In the genomic region with DNA sequence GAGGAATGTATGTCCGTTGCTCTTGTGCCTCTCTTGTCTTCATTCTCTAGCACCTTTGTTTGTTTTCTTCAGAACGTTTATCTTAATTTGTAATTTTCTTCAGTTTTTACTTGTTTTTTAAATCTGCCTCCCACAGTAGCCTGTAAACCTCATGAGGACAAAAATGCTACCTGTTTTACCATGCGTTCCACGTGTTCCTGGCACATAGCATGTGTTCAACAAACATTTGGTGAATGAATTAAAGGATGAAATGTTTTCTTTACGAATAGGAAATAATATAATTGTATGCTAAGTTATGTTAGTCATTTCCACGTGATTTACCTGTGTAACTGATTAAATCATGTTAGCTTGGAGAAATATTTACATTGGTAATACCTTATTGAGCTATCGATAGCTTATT, we compare ENCODE assay signal across 11 cellular contexts. TPM values are rescaled to one million over a fixed set of nuclear protein-coding genes. Genes with fewer than 3 reads are reported as not detected.
DNase-seq lines count a peak whose midpoint lies in the region; ATAC-seq and TF ChIP-seq lines count a peak whose summit lies in the region.
"Had no signal": no experiment of that assay in that cellular context is flagged by ENCODE, and none has a peak within 500 bp of the region (broad histone marks: within the 10 kb centered on the region; RNA-seq: fewer than 3 reads in every experiment).

No MANE protein-coding gene starts in this region.

- POLR2A ChIA-PET in activated CD4-positive, alpha-beta memory T cell treated with anti-CD3 and anti-CD28 coated beads for 36 hours (lab: Charles Lee) = no interaction called here

- H3K27me3 Mint-ChIP-seq in activated CD4-positive, alpha-beta memory T cell treated with anti-CD3 and anti-CD28 coated beads for 36 hours = no peaks in the 10 kb centered on the region
- H3K27me3 Mint-ChIP-seq in stimulated activated naive CD8-positive, alpha-beta T cell treated with anti-CD3 and anti-CD28 coated beads, Interleukin-15, amount 100 ng/mL, for 72 hours = no peaks in the 10 kb centered on the region

- TF ChIP-seq POLR2A in gastrocnemius medialis (IDR thresholded peaks at IDR 0.05) = no peak

- peaks cover 17% of the 10 kb centered on the region for H3K9me3 Mint-ChIP-seq in activated CD4-positive, alpha-beta memory T cell treated with anti-CD3 and anti-CD28 coated beads for 36 hours
- peaks cover 15 to 24% of the 10 kb centered on the region in 2 donors for H3K9me3 Mint-ChIP-seq in stimulated activated naive CD8-positive, alpha-beta T cell treated with anti-CD3 and anti-CD28 coated beads, Interleukin-15, amount 100 ng/mL, for 72 hours

- no peak for TF ChIP-seq CTCF in left ventricle myocardium inferior (IDR thresholded peaks at IDR 0.05; ENCODE audit: borderline replicate concordance)
- no peak for TF ChIP-seq CTCF in coronary artery (IDR thresholded peaks at IDR 0.05)
- TF ChIP-seq CTCF in gastrocnemius medialis (IDR thresholded peaks at IDR 0.05 in 4 of 5, conservative IDR thresholded peaks at IDR 0.05 in 1 of 5) = no peak

- H3K36me3 Mint-ChIP-seq in activated CD4-positive, alpha-beta memory T cell treated with anti-CD3 and anti-CD28 coated beads for 36 hours = peaks cover 52% of the 10 kb centered on the region

- H3K36me3 ChIP-seq in left ventricle myocardium inferior = peaks cover 29% of the 10 kb centered on the region
- H3K36me3 ChIP-seq in iPS-18a (ENCODE audit: control insufficient read depth, low read depth, low read length) = peaks cover 22% of the 10 kb centered on the region
- H3K36me3 ChIP-seq in gastrocnemius medialis = peaks cover 0 to 12% of the 10 kb centered on the region in 2 donors
- H3K36me3 ChIP-seq: right atrium auricular region had no signal

- peak overlapping the region; percentile 44 for H3K4me3 Mint-ChIP-seq in activated CD4-positive, alpha-beta memory T cell treated with anti-CD3 and anti-CD28 coated beads for 36 hours
- H3K4me3 Mint-ChIP-seq in stimulated activated naive CD8-positive, alpha-beta T cell treated with anti-CD3 and anti-CD28 coated beads, Interleukin-15, amount 100 ng/mL, for 72 hours = peak overlapping the region; percentile 90 to 94

- H3K27ac Mint-ChIP-seq in activated CD4-positive, alpha-beta memory T cell treated with anti-CD3 and anti-CD28 coated beads for 36 hours = no peak overlapping the region
- H3K27ac Mint-ChIP-seq in stimulated activated naive CD8-positive, alpha-beta T cell treated with anti-CD3 and anti-CD28 coated beads, Interleukin-15, amount 100 ng/mL, for 72 hours = no peak overlapping the region

- ATAC-seq in Right ventricle myocardium superior (ENCODE audit: poor library complexity) (no peak), HG02623 (IDR thresholded peaks at IDR 0.05; ENCODE audit: unreplicated experiment) (no peak), gastrocnemius medialis (no peak)
- no peak for ATAC-seq in stimulated activated naive CD8-positive, alpha-beta T cell treated with anti-CD3 and anti-CD28 coated beads, Interleukin-15, amount 100 ng/mL, for 72 hours

- peaks cover 20% of the 10 kb centered on the region for H3K9me3 ChIP-seq in left ventricle myocardium inferior (replicated peaks)
- peaks cover 9% of the 10 kb centered on the region for H3K9me3 ChIP-seq in iPS-18a (ENCODE audit: control insufficient read depth, low read depth, low read length)
- H3K9me3 ChIP-seq in gastrocnemius medialis = peaks cover 0 to 6% (median 0%) of the 10 kb centered on the region in 3 donors

- intact Hi-C loops in left ventricle myocardium inferior (cut with micrococcal nuclease) = no loop called here
- intact Hi-C loops in Right ventricle myocardium superior (cut with DNase I) = loop anchor here (10.0 kb wide), 1 partner anchor 88 kb away; no protein-coding TSS in a partner anchor
- intact Hi-C loops in activated CD4-positive, alpha-beta memory T cell treated with anti-CD3 and anti-CD28 coated beads for 36 hours (cut with micrococcal nuclease) = loop anchor here (10.0 kb wide), 1 partner anchor 1488 kb away; a partner anchor contains a TSS
- intact Hi-C loops in gastrocnemius medialis (cut with DNase I; ENCODE audit: low total_unique reads) = loop anchor here (5.0 kb wide), 1 partner anchor 91 kb away; no protein-coding TSS in a partner anchor

- H3K27me3 ChIP-seq in left ventricle myocardium inferior (ENCODE audit: low read depth) = no peaks in the 10 kb centered on the region
- H3K27me3 ChIP-seq in iPS-18a (ENCODE audit: control insufficient read depth, insufficient read depth, low read length) = no peaks in the 10 kb centered on the region
- no peaks in the 10 kb centered on the region for H3K27me3 ChIP-seq in gastrocnemius medialis
- H3K27me3 ChIP-seq: right atrium auricular region had no signal

- in situ Hi-C loops in gastrocnemius medialis (cut with MboI; ENCODE audit: low sequenced_read_pairs in 4 of 4) = no loop called here

- DNase-seq in left ventricle myocardium inferior (no peak), Right ventricle myocardium superior (no peak), coronary artery (ENCODE audit: low spot score) (no peak), gastrocnemius medialis (no peak)
- no peak for DNase-seq in activated CD4-positive, alpha-beta memory T cell treated with anti-CD3 and anti-CD28 coated beads for 36 hours
- DNase-seq in stimulated activated naive CD8-positive, alpha-beta T cell treated with anti-CD3 and anti-CD28 coated beads, Interleukin-15, amount 100 ng/mL, for 72 hours = no peak
- DNase-seq: effector memory CD4-positive, alpha-beta T cell; NCI-H187 had no signal

- H3K4me1 ChIP-seq in left ventricle myocardium inferior (peaks cover 56% of the 10 kb centered on the region), iPS-18a (ENCODE audit: control insufficient read depth, low read depth, low read length) (peaks cover 5% of the 10 kb centered on the region), gastrocnemius medialis (peaks cover 29 to 37% of the 10 kb centered on the region in 2 donors)

- no peak overlapping the region for H3K27ac ChIP-seq in left ventricle myocardium inferior (replicated peaks)
- no peak overlapping the region for H3K27ac ChIP-seq in iPS-18a (ENCODE audit: low read length)
- no peak overlapping the region for H3K27ac ChIP-seq in coronary artery
- H3K27ac ChIP-seq in gastrocnemius medialis = peak overlapping the region in 2 of 4 donors; percentile 93 to 96
- H3K27ac ChIP-seq: right atrium auricular region had no signal

- H3K4me1 Mint-ChIP-seq in activated CD4-positive, alpha-beta memory T cell treated with anti-CD3 and anti-CD28 coated beads for 36 hours (ENCODE audit: low read depth) = peaks cover 60% of the 10 kb centered on the region
- peaks cover 71% of the 10 kb centered on the region for H3K4me1 Mint-ChIP-seq in stimulated activated naive CD8-positive, alpha-beta T cell treated with anti-CD3 and anti-CD28 coated beads, Interleukin-15, amount 100 ng/mL, for 72 hours

- H3K9ac ChIP-seq in iPS-18a (ENCODE audit: low read length) = no peak overlapping the region

- CTCF ChIA-PET in activated CD4-positive, alpha-beta memory T cell treated with anti-CD3 and anti-CD28 coated beads for 36 hours (lab: Charles Lee) = no interaction called here

- peak overlapping the region; percentile 96 for H3K4me3 ChIP-seq in left ventricle myocardium inferior
- peak overlapping the region; percentile 90 for H3K4me3 ChIP-seq in iPS-18a (ENCODE audit: low read length)
- no peak overlapping the region for H3K4me3 ChIP-seq in coronary artery
- peak overlapping the region in 1 of 4 donors; percentile 90 for H3K4me3 ChIP-seq in gastrocnemius medialis
- H3K4me3 ChIP-seq: right atrium auricular region had no signal

RNA-seq across cellular contexts. Expression of a gene that starts 2.2 kb away (rescaled TPM):
- total RNA-seq in left ventricle myocardium inferior = 30.8 TPM
- 32.8 TPM for total RNA-seq in Right ventricle myocardium superior
- total RNA-seq in activated CD4-positive, alpha-beta memory T cell treated with anti-CD3 and anti-CD28 coated beads for 36 hours = 10 to 100 TPM; 57.7 to 65.3 TPM
- 10 to 100 TPM; 16.6 to 30.0 (median 28.1) TPM for total RNA-seq in gastrocnemius medialis
